8 cellular contexts compared by ENCODE assay signal in the genomic region with DNA sequence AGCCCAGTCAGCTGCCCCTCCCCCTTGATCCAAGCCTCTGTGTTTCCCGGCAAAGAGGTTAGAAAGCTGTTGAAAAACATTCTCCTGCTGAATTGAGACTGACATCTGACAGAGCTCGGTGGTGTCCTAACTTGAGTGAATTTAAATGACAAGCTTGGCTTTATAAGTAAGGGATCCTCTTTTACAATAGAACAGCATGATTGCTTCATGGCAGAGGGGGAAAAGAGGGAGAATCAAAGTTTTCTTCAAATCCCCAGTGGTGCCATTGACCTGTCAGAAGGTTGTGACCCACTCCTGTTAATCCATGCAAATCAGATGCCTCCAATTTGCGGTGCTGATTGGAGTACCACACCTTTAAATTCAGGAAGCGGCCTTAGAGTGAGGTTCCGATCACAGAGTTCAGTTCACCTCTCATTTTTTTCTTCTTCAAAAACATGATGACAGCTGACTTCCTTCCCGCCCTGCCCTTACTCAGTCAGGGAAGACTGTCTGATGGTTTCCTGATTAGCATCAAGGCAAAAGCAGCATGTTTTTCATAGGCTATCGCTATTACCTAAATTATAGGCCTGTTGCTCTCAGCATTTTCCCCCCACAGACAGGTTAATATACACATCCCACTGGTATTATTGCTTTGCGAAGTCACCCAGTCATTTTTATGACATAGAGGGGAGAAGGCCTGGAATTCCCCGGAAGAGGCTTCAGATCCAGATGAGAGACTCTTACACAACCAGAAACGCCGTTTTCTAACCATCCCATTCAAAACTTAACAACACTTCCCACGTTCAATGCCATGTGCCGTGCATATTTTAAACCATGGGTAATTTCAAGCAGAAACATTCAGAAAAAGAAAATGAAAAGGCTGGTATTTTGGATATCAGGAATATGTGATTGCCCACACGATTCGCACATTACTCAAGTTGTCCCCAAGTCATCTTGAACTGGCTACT.
DNase-seq lines count a peak whose midpoint lies in the region; ATAC-seq and TF ChIP-seq lines count a peak whose summit lies in the region.
"Had no signal": no experiment of that assay in that cellular context is flagged by ENCODE, and none has a peak within 500 bp of the region (broad histone marks: within the 10 kb centered on the region; RNA-seq: fewer than 3 reads in every experiment).

No MANE protein-coding gene starts in this region.

- peak overlapping the region; percentile 43 to 80 for H3K27ac Mint-ChIP-seq in T-cell
- peak overlapping the region; percentile 57 for H3K27ac Mint-ChIP-seq in neural crest cell (ENCODE audit: unreplicated experiment)

- POLR2A ChIA-PET in T-cell (lab: Charles Lee): interaction anchor here in 1 of 2 donors (0.7 kb wide), 1 partner anchor 216 kb away, joined by 3 read pairs; no protein-coding TSS in a partner anchor

- no peaks in the 10 kb centered on the region for H3K36me3 Mint-ChIP-seq in T-cell
- H3K36me3 Mint-ChIP-seq in neural crest cell (ENCODE audit: low read depth): peaks cover 4% of the 10 kb centered on the region

- peak in 7 of 34 experiments; percentile 3 to 18 (median 8) for DNase-seq in T-cell
- no peak for DNase-seq in neural crest cell (ENCODE audit: low read depth, low spot score)
- DNase-seq in NK-92 treated with Interleukin-12 subunit alpha and Interleukin-12 subunit beta, amount 100 ng/mL, for 24 hours (lab: John Stamatoyannopoulos, UW): no peak
- no peak for DNase-seq in NCI-H146 (lab: John Stamatoyannopoulos, UW)
- DNase-seq in AG20443 (ENCODE audit: low spot score): no peak
- DNase-seq: activated CD4-positive, CD25-positive, alpha-beta regulatory T cell treated with anti-CD3 and anti-CD28 coated beads, Interleukin-2, amount 50 U/mL, for 72 hours had no signal

- peaks cover 14 to 16% (median 16%) of the 10 kb centered on the region in 3 donors for H3K4me1 Mint-ChIP-seq in T-cell
- H3K4me1 Mint-ChIP-seq in neural crest cell: peaks cover 51% of the 10 kb centered on the region

- TF ChIP-seq CTCF in neural crest cell (conservative IDR thresholded peaks at IDR 0.05): no peak

- CTCF ChIA-PET in T-cell (lab: Charles Lee): interaction anchor here in 1 of 2 donors (0.7 to 1.1 kb wide), 2 partner anchors 108 to 262 kb away, joined by 3 to 5 read pairs; no protein-coding TSS in a partner anchor

- no peaks in the 10 kb centered on the region for H3K9me3 Mint-ChIP-seq in T-cell
- no peaks in the 10 kb centered on the region for H3K9me3 Mint-ChIP-seq in neural crest cell

- ATAC-seq in GM18511 (IDR thresholded peaks at IDR 0.05; ENCODE audit: unreplicated experiment): peak; percentile 38
- ATAC-seq in GM21786 (IDR thresholded peaks at IDR 0.05; ENCODE audit: unreplicated experiment): peak; percentile 29
- peak; percentile 50 to 89 (median 81) for ATAC-seq in T-cell (replicated peaks in 1 of 4)

- peak overlapping the region in 2 of 3 donors; percentile 9 to 20 for H3K4me3 Mint-ChIP-seq in T-cell
- H3K4me3 Mint-ChIP-seq in neural crest cell: peak overlapping the region; percentile 23

- H3K27me3 Mint-ChIP-seq in T-cell: no peaks in the 10 kb centered on the region
- no peaks in the 10 kb centered on the region for H3K27me3 Mint-ChIP-seq in neural crest cell (ENCODE audit: low read depth)

Comparison
In these comparisons a context has a peak if more than half of its experiments do, and no peak if none do; other contexts are left out.
1. ATAC-seq: peak in every context shown above with its lines; median percentile 81 in T-cell; 38 in GM18511; 29 in GM21786.